In the genomic region with DNA sequence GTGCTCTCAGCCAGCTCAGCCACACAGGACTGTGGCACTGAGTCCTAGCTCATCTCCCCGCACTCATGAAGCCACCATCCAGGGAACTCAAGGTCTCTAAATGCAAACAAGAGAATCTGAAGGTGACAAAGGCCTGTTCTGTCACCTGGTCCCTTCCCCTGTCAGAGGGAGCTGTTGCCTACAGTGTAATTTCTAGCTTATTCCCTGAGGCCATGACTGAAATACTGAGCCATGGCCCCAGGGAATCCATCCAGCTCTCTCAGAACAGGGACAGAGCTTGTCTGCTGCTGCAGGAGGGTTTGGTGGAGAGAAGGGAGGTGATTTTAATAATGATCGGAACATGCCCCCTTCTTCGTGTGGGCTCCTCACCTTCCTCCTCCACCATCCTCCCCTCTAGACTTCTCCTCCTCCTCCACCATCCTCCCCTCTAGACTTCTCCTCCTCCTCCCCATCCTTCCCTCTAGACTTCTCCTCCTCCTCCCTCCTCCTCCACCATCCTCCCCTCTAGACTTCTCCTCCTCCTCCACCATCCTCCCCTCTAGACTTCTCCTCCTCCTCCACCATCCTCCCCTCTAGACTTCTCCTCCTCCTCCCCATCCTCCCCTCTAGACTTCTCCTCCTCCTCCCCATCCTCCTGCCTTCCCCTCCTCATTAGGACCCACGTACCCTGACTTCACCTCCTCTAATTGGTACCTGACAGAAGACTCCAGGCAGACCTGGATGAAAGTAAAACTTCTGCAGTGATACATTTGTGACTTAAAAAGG, we compare ENCODE assay signal across 9 cellular contexts.
DNase-seq lines count a peak whose midpoint lies in the region; ATAC-seq, FAIRE-seq and TF ChIP-seq lines count a peak whose summit lies in the region.
"Had no signal": no experiment of that assay in that cellular context is flagged by ENCODE, and none has a peak within 500 bp of the region (broad histone marks: within the 10 kb centered on the region; RNA-seq: fewer than 3 reads in every experiment).

No MANE protein-coding gene starts in this region.

- H3K4me1 ChIP-seq in upper lobe of right lung: no peaks in the 10 kb centered on the region
- H3K4me1 ChIP-seq: tibial nerve had no signal

- no peaks in the 10 kb centered on the region for H3K4me1 Mint-ChIP-seq in activated CD8-positive, alpha-beta T cell treated with anti-CD3 and anti-CD28 coated beads, Interleukin-2, amount 10 ng/mL, durations not matched to agents 7 days and 5 days (ENCODE audit: low read depth)

- H3K9me3 ChIP-seq in upper lobe of right lung: no peaks in the 10 kb centered on the region

- no peaks in the 10 kb centered on the region for H3K27me3 ChIP-seq in upper lobe of right lung
- H3K27me3 ChIP-seq: tibial nerve had no signal

- intact Hi-C loops in upper lobe of right lung (cut with DNase I): no loop called here

- DNase-seq in stimulated activated CD4-positive, alpha-beta T cell treated with anti-CD3 and anti-CD28 coated beads, Interleukin-2, amount 100 ng/mL, for 4 hours (ENCODE audit: low read depth): peak; percentile 3
- DNase-seq in stimulated activated CD4-positive, alpha-beta T cell treated with anti-CD3 and anti-CD28 coated beads, Interleukin-4, amount 100 ng/mL, for 1 hour: no peak
- peak; percentile 28 for DNase-seq in activated CD8-positive, alpha-beta T cell treated with anti-CD3 and anti-CD28 coated beads, Interleukin-2, amount 10 ng/mL, durations not matched to agents 7 days and 5 days
- DNase-seq in upper lobe of right lung: peak; percentile 76
- no peak for DNase-seq in amniotic stem cell (lab: John Stamatoyannopoulos, UW)

- H3K27ac ChIP-seq in upper lobe of right lung: no peak overlapping the region
- H3K27ac ChIP-seq: tibial nerve had no signal

- H3K27ac Mint-ChIP-seq in activated CD8-positive, alpha-beta T cell treated with anti-CD3 and anti-CD28 coated beads, Interleukin-2, amount 10 ng/mL, durations not matched to agents 7 days and 5 days: no peak overlapping the region

- no peak overlapping the region for H3K4me3 ChIP-seq in upper lobe of right lung
- H3K4me3 ChIP-seq: tibial nerve had no signal

- no peak overlapping the region for H3K4me3 Mint-ChIP-seq in activated CD8-positive, alpha-beta T cell treated with anti-CD3 and anti-CD28 coated beads, Interleukin-2, amount 10 ng/mL, durations not matched to agents 7 days and 5 days

- H3K9me3 Mint-ChIP-seq in activated CD8-positive, alpha-beta T cell treated with anti-CD3 and anti-CD28 coated beads, Interleukin-2, amount 10 ng/mL, durations not matched to agents 7 days and 5 days (ENCODE audit: insufficient read depth): no peaks in the 10 kb centered on the region

- peak; percentile 93 for FAIRE-seq in islet of Langerhans (lab: Jason Lieb, UNC)

- no peaks in the 10 kb centered on the region for H3K36me3 Mint-ChIP-seq in activated CD8-positive, alpha-beta T cell treated with anti-CD3 and anti-CD28 coated beads, Interleukin-2, amount 10 ng/mL, durations not matched to agents 7 days and 5 days (ENCODE audit: low read depth)

- ATAC-seq in activated CD8-positive, alpha-beta T cell treated with anti-CD3 and anti-CD28 coated beads, Interleukin-2, amount 10 ng/mL, durations not matched to agents 7 days and 5 days: no peak
- ATAC-seq in upper lobe of right lung: peak; percentile 60
- ATAC-seq in HG02885 (IDR thresholded peaks at IDR 0.05; ENCODE audit: poor library complexity, unreplicated experiment): no peak
- ATAC-seq in HG03025 (IDR thresholded peaks at IDR 0.05; ENCODE audit: low FRiP score, unreplicated experiment): no peak

- no peaks in the 10 kb centered on the region for H3K36me3 ChIP-seq in upper lobe of right lung
- H3K36me3 ChIP-seq: tibial nerve had no signal

- CTCF ChIA-PET in activated CD8-positive, alpha-beta T cell treated with anti-CD3 and anti-CD28 coated beads, Interleukin-2, amount 10 ng/mL, durations not matched to agents 7 days and 5 days (lab: Charles Lee): no interaction called here

- POLR2A ChIA-PET in activated CD8-positive, alpha-beta T cell treated with anti-CD3 and anti-CD28 coated beads, Interleukin-2, amount 10 ng/mL, durations not matched to agents 7 days and 5 days (lab: Charles Lee): no interaction called here

- H3K27me3 Mint-ChIP-seq in activated CD8-positive, alpha-beta T cell treated with anti-CD3 and anti-CD28 coated beads, Interleukin-2, amount 10 ng/mL, durations not matched to agents 7 days and 5 days (ENCODE audit: low read depth): no peaks in the 10 kb centered on the region

- TF ChIP-seq CTCF in upper lobe of right lung (IDR thresholded peaks at IDR 0.05): no peak

Comparison
In these comparisons a context has a peak if more than half of its experiments do, and no peak if none do; other contexts are left out.
1. DNase-seq: peak in stimulated activated CD4-positive, alpha-beta T cell treated with anti-CD3 and anti-CD28 coated beads, Interleukin-2, amount 100 ng/mL, for 4 hours (single experiment), activated CD8-positive, alpha-beta T cell treated with anti-CD3 and anti-CD28 coated beads, Interleukin-2, amount 10 ng/mL, durations not matched to agents 7 days and 5 days (single experiment) and upper lobe of right lung (single experiment); none in stimulated activated CD4-positive, alpha-beta T cell treated with anti-CD3 and anti-CD28 coated beads, Interleukin-4, amount 100 ng/mL, for 1 hour (single experiment) and amniotic stem cell (single experiment).